Comparison of ENCODE assay signal across 15 cellular contexts in the genomic region with DNA sequence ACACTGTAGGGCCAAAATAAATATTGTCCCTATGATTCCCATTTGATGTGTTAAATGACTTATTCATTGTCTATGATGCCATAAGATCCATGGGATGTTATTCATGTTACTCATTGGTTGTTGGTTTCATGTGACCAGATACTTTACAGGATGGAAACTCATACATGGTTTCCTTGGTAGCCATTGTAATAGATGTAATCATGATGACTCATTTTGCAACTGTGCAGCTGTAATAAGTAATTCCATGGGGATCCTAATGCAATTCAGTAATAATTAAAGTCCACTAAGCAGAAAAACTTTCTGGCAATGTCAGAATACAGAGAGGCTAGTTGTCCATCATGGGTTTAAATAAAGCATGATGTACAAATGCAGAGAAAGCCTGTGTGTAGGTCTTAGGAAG.
DNase-seq lines count a peak whose midpoint lies in the region; ATAC-seq and TF ChIP-seq lines count a peak whose summit lies in the region.
"Had no signal": no experiment of that assay in that cellular context is flagged by ENCODE, and none has a peak within 500 bp of the region (broad histone marks: within the 10 kb centered on the region; RNA-seq: fewer than 3 reads in every experiment).

No MANE protein-coding gene starts in this region.

- ATAC-seq in HG03175 (IDR thresholded peaks at IDR 0.05; ENCODE audit: unreplicated experiment), result peak; percentile 40
- no peak for ATAC-seq in T-cell (replicated peaks in 1 of 4)
- no peak for ATAC-seq in T-helper 17 cell
- ATAC-seq: HepG2 had no signal

- H3K27me3 ChIP-seq in A673 (replicated peaks; ENCODE audit: insufficient read depth, low read depth, low read length, poor library complexity) (no peaks in the 10 kb centered on the region), SJCRH30 (no peaks in the 10 kb centered on the region)
- H3K27me3 ChIP-seq: cardiac muscle cell had no signal

- H3K4me3 ChIP-seq in A673 (ENCODE audit: low read depth, low read length, poor library complexity, severe bottlenecking), result no peak overlapping the region
- H3K4me3 ChIP-seq in astrocyte of the cerebellum (ENCODE audit: low read depth, low read length), result no peak overlapping the region
- no peak overlapping the region for H3K4me3 ChIP-seq in SJCRH30
- H3K4me3 ChIP-seq: cardiac muscle cell had no signal

- peak; percentile 72 for DNase-seq in A673 (ENCODE audit: low spot score)
- DNase-seq in astrocyte of the cerebellum (ENCODE audit: low read depth), result peak; percentile 68
- DNase-seq in glomerular visceral epithelial cell (ENCODE audit: extremely low spot score), result peak; percentile 57
- DNase-seq in NK-92 treated with Interleukin-12 subunit alpha and Interleukin-12 subunit beta, amount 100 ng/mL, for 24 hours (lab: John Stamatoyannopoulos, UW), result no peak
- DNase-seq in T-cell, result no peak
- DNase-seq in T-helper 17 cell, result no peak
- DNase-seq in SJCRH30, result no peak
- DNase-seq: activated B cell treated with CpG ODN at 0.5 μM for 24 hours; activated T-cell treated with anti-CD3 and anti-CD28 coated beads, Interleukin-2, amount 50 U/mL, for 1 hour; NCI-H187; posterior cingulate gyrus; stimulated activated CD4-positive, alpha-beta T cell treated with anti-CD3 and anti-CD28 coated beads, Interleukin-4, amount 100 ng/mL, for 4 hours had no signal

- CTCF ChIA-PET in A673 (lab: Charles Lee) (no interaction called here), T-cell (lab: Charles Lee) (no interaction called here)

- H3K4me3 Mint-ChIP-seq in T-cell, result no peak overlapping the region
- H3K4me3 Mint-ChIP-seq in T-helper 17 cell, result no peak overlapping the region
- H3K4me3 Mint-ChIP-seq: activated B cell treated with CpG ODN at 0.5 μM for 24 hours had no signal

- H3K27me3 Mint-ChIP-seq in T-cell (peaks cover 0 to 3% of the 10 kb centered on the region in 2 donors), T-helper 17 cell (peaks cover 17% of the 10 kb centered on the region)
- H3K27me3 Mint-ChIP-seq: activated B cell treated with CpG ODN at 0.5 μM for 24 hours had no signal

- BruUV-seq in A673 (replicated peaks; lab: Mats Ljungman, UMichigan), result no TSS peak

- intact Hi-C loops in A673 (cut with micrococcal nuclease; ENCODE audit: unreplicated experiment), result loop anchor here (1.0 kb wide), 1 partner anchor 45 kb away; no protein-coding TSS in a partner anchor

- H3K9me3 ChIP-seq in A673 (ENCODE audit: low read depth, low read length, poor library complexity, severe bottlenecking) (no peaks in the 10 kb centered on the region), T-helper 17 cell (ENCODE audit: control insufficient read depth, low read length, poor library complexity, severe bottlenecking) (no peaks in the 10 kb centered on the region), SJCRH30 (replicated peaks) (no peaks in the 10 kb centered on the region)

- no peak overlapping the region for H3K27ac ChIP-seq in A673 (ENCODE audit: low read depth, low read length, poor library complexity, severe bottlenecking)
- H3K27ac ChIP-seq in SJCRH30, result no peak overlapping the region
- H3K27ac ChIP-seq: cardiac muscle cell had no signal

- H3K36me3 ChIP-seq in A673 (ENCODE audit: insufficient read depth, low read length, poor library complexity, severe bottlenecking), result no peaks in the 10 kb centered on the region
- no peaks in the 10 kb centered on the region for H3K36me3 ChIP-seq in SJCRH30
- H3K36me3 ChIP-seq: cardiac muscle cell had no signal

- TF ChIP-seq CTCF in A673 (conservative IDR thresholded peaks at IDR 0.05; ENCODE audit: low read depth, low read length), result no peak
- TF ChIP-seq CTCF in astrocyte of the cerebellum (IDR thresholded peaks at IDR 0.05; ENCODE audit: low read depth, low read length, missing control alignments), result no peak

- H3K4me1 Mint-ChIP-seq in T-cell (peaks cover 0 to 4% (median 4%) of the 10 kb centered on the region in 3 donors), T-helper 17 cell (peaks cover 2% of the 10 kb centered on the region)

- H3K4me1 ChIP-seq in A673 (ENCODE audit: insufficient read depth, low read length, poor library complexity, severe bottlenecking) (peaks cover 5% of the 10 kb centered on the region), SJCRH30 (no peaks in the 10 kb centered on the region)

- H3K27ac Mint-ChIP-seq in T-cell (no peak overlapping the region), T-helper 17 cell (no peak overlapping the region)
- H3K27ac Mint-ChIP-seq: activated B cell treated with CpG ODN at 0.5 μM for 24 hours had no signal

- no peaks in the 10 kb centered on the region for H3K36me3 Mint-ChIP-seq in T-cell
- H3K36me3 Mint-ChIP-seq in T-helper 17 cell (ENCODE audit: low read depth), result peaks cover 2% of the 10 kb centered on the region

- in situ Hi-C loops in astrocyte of the cerebellum (cut with HindIII; ENCODE audit: low sequenced_read_pairs), result no loop called here

- peaks cover 0 to 5% (median 0%) of the 10 kb centered on the region in 3 donors for H3K9me3 Mint-ChIP-seq in T-cell
- H3K9me3 Mint-ChIP-seq: activated B cell treated with CpG ODN at 0.5 μM for 24 hours had no signal

- POLR2A ChIA-PET in A673 (lab: Charles Lee; ENCODE audit: low non-redundant PET) (no interaction called here), T-cell (lab: Charles Lee) (no interaction called here)

Comparison
In these comparisons a context has a peak if more than half of its experiments do, and no peak if none do; other contexts are left out.
1. DNase-seq: peak in A673 (single experiment), astrocyte of the cerebellum (single experiment) and glomerular visceral epithelial cell (single experiment); none in NK-92 treated with Interleukin-12 subunit alpha and Interleukin-12 subunit beta, amount 100 ng/mL, for 24 hours (single experiment), T-cell (0 of 34), T-helper 17 cell (0 of 3) and SJCRH30 (0 of 2).